Comparison of ENCODE assay signal across 1 cellular context in genomic region chr12:57234233-57234570, GRCh38.
TF ChIP-seq lines count a peak whose summit lies in the region.

No MANE protein-coding gene starts in this region.

TF ChIP-seq in GM23338, 12 proteins besides CTCF, POLR2A, EP300 and RAD21:
- TF ChIP-seq ZNF462 (CRISPR knock-in tag; IDR thresholded peaks at IDR 0.05) (no peak), POLR2AphosphoS5 (IDR thresholded peaks at IDR 0.05; ENCODE audit: low read depth) (no peak), CREB1 (CRISPR knock-in tag; IDR thresholded peaks at IDR 0.05; ENCODE audit: low read depth) (no peak)
- TF ChIP-seq, protein P1, sequence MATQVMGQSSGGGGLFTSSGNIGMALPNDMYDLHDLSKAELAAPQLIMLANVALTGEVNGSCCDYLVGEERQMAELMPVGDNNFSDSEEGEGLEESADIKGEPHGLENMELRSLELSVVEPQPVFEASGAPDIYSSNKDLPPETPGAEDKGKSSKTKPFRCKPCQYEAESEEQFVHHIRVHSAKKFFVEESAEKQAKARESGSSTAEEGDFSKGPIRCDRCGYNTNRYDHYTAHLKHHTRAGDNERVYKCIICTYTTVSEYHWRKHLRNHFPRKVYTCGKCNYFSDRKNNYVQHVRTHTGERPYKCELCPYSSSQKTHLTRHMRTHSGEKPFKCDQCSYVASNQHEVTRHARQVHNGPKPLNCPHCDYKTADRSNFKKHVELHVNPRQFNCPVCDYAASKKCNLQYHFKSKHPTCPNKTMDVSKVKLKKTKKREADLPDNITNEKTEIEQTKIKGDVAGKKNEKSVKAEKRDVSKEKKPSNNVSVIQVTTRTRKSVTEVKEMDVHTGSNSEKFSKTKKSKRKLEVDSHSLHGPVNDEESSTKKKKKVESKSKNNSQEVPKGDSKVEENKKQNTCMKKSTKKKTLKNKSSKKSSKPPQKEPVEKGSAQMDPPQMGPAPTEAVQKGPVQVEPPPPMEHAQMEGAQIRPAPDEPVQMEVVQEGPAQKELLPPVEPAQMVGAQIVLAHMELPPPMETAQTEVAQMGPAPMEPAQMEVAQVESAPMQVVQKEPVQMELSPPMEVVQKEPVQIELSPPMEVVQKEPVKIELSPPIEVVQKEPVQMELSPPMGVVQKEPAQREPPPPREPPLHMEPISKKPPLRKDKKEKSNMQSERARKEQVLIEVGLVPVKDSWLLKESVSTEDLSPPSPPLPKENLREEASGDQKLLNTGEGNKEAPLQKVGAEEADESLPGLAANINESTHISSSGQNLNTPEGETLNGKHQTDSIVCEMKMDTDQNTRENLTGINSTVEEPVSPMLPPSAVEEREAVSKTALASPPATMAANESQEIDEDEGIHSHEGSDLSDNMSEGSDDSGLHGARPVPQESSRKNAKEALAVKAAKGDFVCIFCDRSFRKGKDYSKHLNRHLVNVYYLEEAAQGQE (IDR thresholded peaks at IDR 0.05; ENCODE audit: unreplicated experiment) = no peak
